17 cellular contexts compared by ENCODE assay signal in the genomic region with DNA sequence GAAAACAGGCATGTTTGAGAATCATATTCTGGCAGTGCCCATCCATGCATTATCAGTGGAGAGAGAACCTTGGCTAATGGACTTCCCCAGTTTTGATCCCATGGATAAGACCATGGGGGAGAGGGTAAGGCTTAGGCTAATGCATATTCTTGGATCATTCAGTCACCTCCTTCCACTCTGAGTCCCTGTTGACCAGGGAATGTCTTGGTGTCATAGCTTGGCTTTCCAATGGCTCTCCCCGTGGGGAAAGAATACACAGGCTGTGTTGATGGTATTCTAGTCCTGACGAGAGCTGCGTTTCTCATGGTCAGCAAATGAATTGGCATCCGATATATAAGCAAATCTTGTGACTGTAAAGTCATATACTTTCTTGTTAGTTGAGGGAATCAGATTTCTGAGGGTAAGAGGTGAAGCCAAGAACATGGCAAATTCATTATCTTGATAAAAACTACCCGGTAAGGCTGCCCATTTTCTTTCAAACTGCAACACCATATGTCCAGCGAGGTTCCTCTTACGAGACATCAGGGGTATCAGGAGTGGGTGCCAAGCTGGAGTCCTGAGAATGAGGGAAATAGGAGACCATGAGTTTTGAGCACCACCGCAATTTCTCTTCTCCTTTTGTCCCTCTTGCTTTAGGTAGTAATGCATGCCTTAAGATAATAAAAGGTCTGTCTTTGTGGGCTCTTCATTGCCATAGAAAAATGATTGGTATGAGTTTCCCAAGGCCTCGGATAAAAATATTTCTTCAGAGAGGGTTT. TPM values are rescaled to one million over a fixed set of nuclear protein-coding genes. Genes with fewer than 3 reads are reported as not detected.
DNase-seq lines count a peak whose midpoint lies in the region; ATAC-seq lines count a peak whose summit lies in the region.
"Had no signal": no experiment of that assay in that cellular context is flagged by ENCODE, and none has a peak within 500 bp of the region (broad histone marks: within the 10 kb centered on the region; RNA-seq: fewer than 3 reads in every experiment).

No MANE protein-coding gene starts in this region.

- H3K4me1 Mint-ChIP-seq in activated CD4-positive, alpha-beta T cell treated with anti-CD3 and anti-CD28 coated beads, Interleukin-2, amount 10 ng/mL, durations not matched to agents 7 days and 5 days = peaks cover 88% of the 10 kb centered on the region
- peaks cover 83% of the 10 kb centered on the region for H3K4me1 Mint-ChIP-seq in activated naive CD8-positive, alpha-beta T cell treated with anti-CD3 and anti-CD28 coated beads, Interleukin-2, amount 10 ng/mL, durations not matched to agents 7 days and 5 days
- peaks cover 98% of the 10 kb centered on the region for H3K4me1 Mint-ChIP-seq in stimulated activated memory B cell treated with anti-CD40 and anti-IgM and Interleukin-4, amounts not matched to agents 10 μg/mL and 1 μg/mL and 100 μg/mL, for 72 hours
- H3K4me1 Mint-ChIP-seq: nephron had no signal

- DNase-seq in activated CD4-positive, alpha-beta T cell treated with anti-CD3 and anti-CD28 coated beads, Interleukin-2, amount 10 ng/mL, durations not matched to agents 7 days and 5 days = peak; percentile 4
- no peak for DNase-seq in activated CD4-positive, alpha-beta T cell treated with anti-CD3 and anti-CD28 coated beads, Interleukin-2, amount 50 U/mL, for 4 hours
- peak; percentile 51 for DNase-seq in MV-4-11 (lab: John Stamatoyannopoulos, UW)
- no peak for DNase-seq in activated naive CD8-positive, alpha-beta T cell treated with anti-CD3 and anti-CD28 coated beads, Interleukin-2, amount 10 ng/mL, durations not matched to agents 7 days and 5 days
- no peak for DNase-seq in D341Med (ENCODE audit: low spot score)
- no peak for DNase-seq in NCI-H2196 (lab: John Stamatoyannopoulos, UW; ENCODE audit: unreplicated experiment)
- DNase-seq: activated CD4-positive, alpha-beta T cell treated with anti-CD3 and anti-CD28 coated beads, Interleukin-2, amount 50 U/mL, for 48 hours; COR-L47; foreskin melanocyte; GF-D8; left ventricle myocardium superior; NCI-H1930; NCI-H524 had no signal

- no peak overlapping the region for H3K4me3 Mint-ChIP-seq in activated CD4-positive, alpha-beta T cell treated with anti-CD3 and anti-CD28 coated beads, Interleukin-2, amount 10 ng/mL, durations not matched to agents 7 days and 5 days
- peak overlapping the region; percentile 82 for H3K4me3 Mint-ChIP-seq in activated naive CD8-positive, alpha-beta T cell treated with anti-CD3 and anti-CD28 coated beads, Interleukin-2, amount 10 ng/mL, durations not matched to agents 7 days and 5 days
- H3K4me3 Mint-ChIP-seq in stimulated activated memory B cell treated with anti-CD40 and anti-IgM and Interleukin-4, amounts not matched to agents 10 μg/mL and 1 μg/mL and 100 μg/mL, for 72 hours = no peak overlapping the region
- H3K4me3 Mint-ChIP-seq: nephron had no signal

- H3K27me3 Mint-ChIP-seq in activated CD4-positive, alpha-beta T cell treated with anti-CD3 and anti-CD28 coated beads, Interleukin-2, amount 10 ng/mL, durations not matched to agents 7 days and 5 days = no peaks in the 10 kb centered on the region
- no peaks in the 10 kb centered on the region for H3K27me3 Mint-ChIP-seq in activated naive CD8-positive, alpha-beta T cell treated with anti-CD3 and anti-CD28 coated beads, Interleukin-2, amount 10 ng/mL, durations not matched to agents 7 days and 5 days
- H3K27me3 Mint-ChIP-seq in stimulated activated memory B cell treated with anti-CD40 and anti-IgM and Interleukin-4, amounts not matched to agents 10 μg/mL and 1 μg/mL and 100 μg/mL, for 72 hours = no peaks in the 10 kb centered on the region

- CTCF ChIA-PET in activated CD4-positive, alpha-beta T cell treated with anti-CD3 and anti-CD28 coated beads, Interleukin-2, amount 10 ng/mL, durations not matched to agents 7 days and 5 days (lab: Charles Lee) = interaction anchor here (0.8 to 1.6 kb wide), 5 partner anchors 11 to 110 kb away, joined by 3 to 5 read pairs (median 4); no protein-coding TSS in a partner anchor

- peak overlapping the region; percentile 86 for H3K27ac Mint-ChIP-seq in activated CD4-positive, alpha-beta T cell treated with anti-CD3 and anti-CD28 coated beads, Interleukin-2, amount 10 ng/mL, durations not matched to agents 7 days and 5 days
- peak overlapping the region; percentile 92 for H3K27ac Mint-ChIP-seq in activated naive CD8-positive, alpha-beta T cell treated with anti-CD3 and anti-CD28 coated beads, Interleukin-2, amount 10 ng/mL, durations not matched to agents 7 days and 5 days
- H3K27ac Mint-ChIP-seq in stimulated activated memory B cell treated with anti-CD40 and anti-IgM and Interleukin-4, amounts not matched to agents 10 μg/mL and 1 μg/mL and 100 μg/mL, for 72 hours = peak overlapping the region; percentile 76
- H3K27ac Mint-ChIP-seq: nephron had no signal

- H3K36me3 Mint-ChIP-seq in activated CD4-positive, alpha-beta T cell treated with anti-CD3 and anti-CD28 coated beads, Interleukin-2, amount 10 ng/mL, durations not matched to agents 7 days and 5 days (ENCODE audit: low read depth) = peaks cover 96% of the 10 kb centered on the region
- H3K36me3 Mint-ChIP-seq in activated naive CD8-positive, alpha-beta T cell treated with anti-CD3 and anti-CD28 coated beads, Interleukin-2, amount 10 ng/mL, durations not matched to agents 7 days and 5 days = peaks cover 70% of the 10 kb centered on the region
- H3K36me3 Mint-ChIP-seq in stimulated activated memory B cell treated with anti-CD40 and anti-IgM and Interleukin-4, amounts not matched to agents 10 μg/mL and 1 μg/mL and 100 μg/mL, for 72 hours = peaks cover 68% of the 10 kb centered on the region

- ATAC-seq in activated naive CD8-positive, alpha-beta T cell treated with anti-CD3 and anti-CD28 coated beads, Interleukin-2, amount 10 ng/mL, durations not matched to agents 7 days and 5 days (ENCODE audit: low read depth) = no peak
- no peak for ATAC-seq in stimulated activated memory B cell treated with anti-CD40 and anti-IgM and Interleukin-4, amounts not matched to agents 10 μg/mL and 1 μg/mL and 100 μg/mL, for 72 hours
- ATAC-seq in HG02973 (IDR thresholded peaks at IDR 0.05; ENCODE audit: unreplicated experiment) = no peak
- ATAC-seq: left ventricle myocardium superior had no signal

- POLR2A ChIA-PET in activated CD4-positive, alpha-beta T cell treated with anti-CD3 and anti-CD28 coated beads, Interleukin-2, amount 10 ng/mL, durations not matched to agents 7 days and 5 days (lab: Charles Lee) = no interaction called here
- POLR2A ChIA-PET in activated naive CD8-positive, alpha-beta T cell treated with anti-CD3 and anti-CD28 coated beads, Interleukin-2, amount 10 ng/mL, durations not matched to agents 7 days and 5 days (lab: Charles Lee) = interaction anchor here (1.0 to 14.7 kb wide), 14 partner anchors 8 to 159 kb away, joined by 3 to 360 read pairs (median 6); a partner anchor contains a TSS

- no peaks in the 10 kb centered on the region for H3K9me3 Mint-ChIP-seq in activated CD4-positive, alpha-beta T cell treated with anti-CD3 and anti-CD28 coated beads, Interleukin-2, amount 10 ng/mL, durations not matched to agents 7 days and 5 days
- no peaks in the 10 kb centered on the region for H3K9me3 Mint-ChIP-seq in activated naive CD8-positive, alpha-beta T cell treated with anti-CD3 and anti-CD28 coated beads, Interleukin-2, amount 10 ng/mL, durations not matched to agents 7 days and 5 days
- H3K9me3 Mint-ChIP-seq in stimulated activated memory B cell treated with anti-CD40 and anti-IgM and Interleukin-4, amounts not matched to agents 10 μg/mL and 1 μg/mL and 100 μg/mL, for 72 hours = no peaks in the 10 kb centered on the region
- H3K9me3 Mint-ChIP-seq: nephron had no signal

RNA-seq across cellular contexts. Expression of a gene that starts 18.0 kb away (rescaled TPM):
- total RNA-seq in activated CD4-positive, alpha-beta T cell treated with anti-CD3 and anti-CD28 coated beads, Interleukin-2, amount 10 ng/mL, durations not matched to agents 7 days and 5 days = 100 to 1,000 TPM; 134 to 137 TPM
- 100 to 1,000 TPM; 187 to 190 TPM for total RNA-seq in activated naive CD8-positive, alpha-beta T cell treated with anti-CD3 and anti-CD28 coated beads, Interleukin-2, amount 10 ng/mL, durations not matched to agents 7 days and 5 days
- total RNA-seq: pulmonary artery endothelial cell had no signal

Comparison
In these comparisons a context has a peak if more than half of its experiments do, and no peak if none do; other contexts are left out.
1. DNase-seq: peak in activated CD4-positive, alpha-beta T cell treated with anti-CD3 and anti-CD28 coated beads, Interleukin-2, amount 10 ng/mL, durations not matched to agents 7 days and 5 days (single experiment) and MV-4-11 (single experiment); none in activated CD4-positive, alpha-beta T cell treated with anti-CD3 and anti-CD28 coated beads, Interleukin-2, amount 50 U/mL, for 4 hours (0 of 2), activated naive CD8-positive, alpha-beta T cell treated with anti-CD3 and anti-CD28 coated beads, Interleukin-2, amount 10 ng/mL, durations not matched to agents 7 days and 5 days (single experiment), D341Med (single experiment) and NCI-H2196 (single experiment).
2. Peak in every context shown above with its lines, with median percentiles within 50 percentile points of each other: H3K27ac Mint-ChIP-seq.